Comparison of ENCODE assay signal across 8 cellular contexts in genomic region chr7:104923010-104923421, GRCh38.
A peak's percentile ranks its signal among the peaks of the same experiment; 100 is the strongest.
DNase-seq lines count a peak whose midpoint lies in the region; ATAC-seq lines count a peak whose summit lies in the region.

No MANE protein-coding gene starts in this region.

- H3K27me3 ChIP-seq in CD4-positive, CD25-positive, alpha-beta regulatory T cell (ENCODE audit: control insufficient read depth, insufficient read depth, low read length): no peaks in the 10 kb centered on the region

- H3K36me3 Mint-ChIP-seq in CD4-positive, CD25-positive, alpha-beta regulatory T cell: no peaks in the 10 kb centered on the region

- no peak overlapping the region for H3K27ac ChIP-seq in CD4-positive, CD25-positive, alpha-beta regulatory T cell (ENCODE audit: insufficient read depth, low read length, poor library complexity, severe bottlenecking)

- no peaks in the 10 kb centered on the region for H3K9me3 ChIP-seq in CD4-positive, CD25-positive, alpha-beta regulatory T cell (ENCODE audit: control insufficient read depth in 2 of 2, low read length in 2 of 2)

- no peaks in the 10 kb centered on the region for H3K9me3 Mint-ChIP-seq in CD4-positive, CD25-positive, alpha-beta regulatory T cell

- peaks cover 0 to 4% (median 3%) of the 10 kb centered on the region in 4 donors for H3K4me1 Mint-ChIP-seq in CD4-positive, CD25-positive, alpha-beta regulatory T cell

- peak overlapping the region; percentile 53 to 65 (median 64) for H3K27ac Mint-ChIP-seq in CD4-positive, CD25-positive, alpha-beta regulatory T cell

- H3K4me1 ChIP-seq in CD4-positive, CD25-positive, alpha-beta regulatory T cell (ENCODE audit: control insufficient read depth, insufficient read depth, low read length, poor library complexity, severe bottlenecking): no peaks in the 10 kb centered on the region

- peaks cover 6% of the 10 kb centered on the region for H3K27me3 Mint-ChIP-seq in CD4-positive, CD25-positive, alpha-beta regulatory T cell

- peak; percentile 92 to 97 for ATAC-seq in CD4-positive, CD25-positive, alpha-beta regulatory T cell (ENCODE audit: low read depth in 2 of 2)
- ATAC-seq in GM19324 (IDR thresholded peaks at IDR 0.05; ENCODE audit: low FRiP score, unreplicated experiment): peak; percentile 93
- ATAC-seq in HG03378 (IDR thresholded peaks at IDR 0.05; ENCODE audit: unreplicated experiment): peak; percentile 95

- DNase-seq in CD4-positive, CD25-positive, alpha-beta regulatory T cell: peak; percentile 46 to 85 (median 70)
- DNase-seq in NCI-H460 (ENCODE audit: extremely low read depth, low read depth) (peak; percentile 82), dermis blood vessel endothelial cell (peak; percentile 97), medulla oblongata (ENCODE audit: extremely low spot score) (peak; percentile 89)
- DNase-seq in activated CD4-positive, alpha-beta T cell treated with anti-CD3 and anti-CD28 coated beads for 48 hours: peak; percentile 82
- DNase-seq in stimulated activated CD8-positive, alpha-beta memory T cell treated with anti-CD3 and anti-CD28 coated beads, Interleukin-4, amount 100 ng/mL, for 24 hours (ENCODE audit: low read depth): peak; percentile 54

- no peak overlapping the region for H3K4me3 Mint-ChIP-seq in CD4-positive, CD25-positive, alpha-beta regulatory T cell

- no peaks in the 10 kb centered on the region for H3K36me3 ChIP-seq in CD4-positive, CD25-positive, alpha-beta regulatory T cell (ENCODE audit: control insufficient read depth, insufficient read depth, low read length)

- no peak overlapping the region for H3K4me3 ChIP-seq in CD4-positive, CD25-positive, alpha-beta regulatory T cell (ENCODE audit: low read depth, low read length)
